ENCODE assay signal across 8 cellular contexts in the genomic region with DNA sequence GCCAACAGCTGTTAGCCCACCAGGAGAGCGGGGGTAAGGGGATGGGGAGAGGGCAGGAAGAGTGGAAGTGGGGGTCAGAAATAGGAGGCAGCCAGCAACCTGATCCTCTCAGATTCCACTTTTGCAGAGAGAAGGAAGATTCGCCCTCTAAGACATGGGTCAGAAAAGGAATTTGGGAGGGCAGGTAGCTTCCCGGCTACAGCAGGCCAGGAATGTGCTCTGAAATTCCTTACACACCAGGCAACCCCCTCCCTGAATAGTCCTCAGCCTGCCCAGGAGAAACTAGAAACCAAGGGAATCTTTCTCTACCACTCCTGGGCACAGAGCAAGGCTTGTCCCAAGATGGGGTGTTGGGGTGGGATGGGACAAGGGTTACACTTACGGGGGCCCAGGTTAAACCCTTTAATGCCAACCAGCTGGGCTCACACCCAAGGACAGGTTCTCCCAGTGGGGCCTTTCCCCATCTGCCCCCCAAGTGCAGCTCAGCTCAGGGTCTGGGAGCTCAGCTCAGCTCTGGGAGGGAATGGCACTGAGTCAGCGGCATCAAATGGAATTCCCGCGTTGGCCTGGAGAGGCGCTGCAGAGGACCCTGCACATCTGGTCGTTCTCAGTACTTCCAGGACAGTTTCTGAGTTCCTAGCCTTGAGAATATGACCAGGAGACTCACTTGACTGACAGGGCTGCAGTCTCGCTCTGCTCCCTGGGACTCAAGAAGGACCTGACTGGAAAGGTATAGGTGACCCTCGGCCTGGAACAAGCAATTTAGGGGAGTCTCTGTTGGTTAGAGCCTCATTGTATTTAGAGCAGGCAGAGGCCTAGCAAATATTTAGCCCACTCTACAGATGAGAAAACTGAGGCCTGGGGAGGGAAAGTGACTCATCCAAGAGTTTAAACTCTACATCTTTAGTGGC. TPM values are rescaled to one million over a fixed set of nuclear protein-coding genes. Genes with fewer than 3 reads are reported as not detected.
A peak's percentile ranks its signal among the peaks of the same experiment; 100 is the strongest.
DNase-seq lines count a peak whose midpoint lies in the region; ATAC-seq and TF ChIP-seq lines count a peak whose summit lies in the region.

No MANE protein-coding gene starts in this region.

- H3K36me3 ChIP-seq in cardiac muscle cell, result peaks cover 25% of the 10 kb centered on the region
- H3K36me3 ChIP-seq in spleen, result no peaks in the 10 kb centered on the region

- H3K36me3 Mint-ChIP-seq in mesothelial cell of epicardium, result no peaks in the 10 kb centered on the region

- no peaks in the 10 kb centered on the region for H3K27me3 Mint-ChIP-seq in mesothelial cell of epicardium (ENCODE audit: low read depth)

- H3K27me3 ChIP-seq in cardiac muscle cell (no peaks in the 10 kb centered on the region), spleen (replicated peaks in 1 of 7) (peaks cover 0 to 49% (median 0%) of the 10 kb centered on the region in 7 donors)

- H3K27ac Mint-ChIP-seq in mesothelial cell of epicardium, result peak overlapping the region; percentile 97

- WGBS in spleen, 5 donors, result 44 to 61% (median 46%) methylated on average over 6 to 11 of the region's 11 CpGs

- H3K9me3 Mint-ChIP-seq in mesothelial cell of epicardium, result no peaks in the 10 kb centered on the region

- TF ChIP-seq POLR2A in NB4 (IDR thresholded peaks at IDR 0.05; ENCODE audit: extremely low read depth, insufficient read length) (no peak), spleen (IDR thresholded peaks at IDR 0.05) (no peak)

- H3K9me3 ChIP-seq in cardiac muscle cell (ENCODE audit: low read depth) (no peaks in the 10 kb centered on the region), spleen (no peaks in the 10 kb centered on the region)

- TF ChIP-seq CTCF in cardiac muscle cell (IDR thresholded peaks at IDR 0.05; ENCODE audit: low read depth, low read length) (peak; percentile 75), NB4 (IDR thresholded peaks at IDR 0.05; ENCODE audit: low read depth, low read length) (peak; percentile 76), cardiac fibroblast (IDR thresholded peaks at IDR 0.05; ENCODE audit: low read depth, low read length) (peak; percentile 71), mesothelial cell of epicardium (IDR thresholded peaks at IDR 0.05; ENCODE audit: unreplicated experiment) (peak; percentile 64), spleen (IDR thresholded peaks at IDR 0.05 in 8 of 11, conservative IDR thresholded peaks at IDR 0.05 in 3 of 11) (peak in 2 of 11 experiments; percentile 21 to 33)

- H3K4me1 Mint-ChIP-seq in mesothelial cell of epicardium, result peaks cover 60% of the 10 kb centered on the region

- peak overlapping the region; percentile 38 for H3K4me3 Mint-ChIP-seq in mesothelial cell of epicardium

- H3K4me1 ChIP-seq in cardiac muscle cell (ENCODE audit: low read depth), result peaks cover 63% of the 10 kb centered on the region
- no peaks in the 10 kb centered on the region for H3K4me1 ChIP-seq in spleen

- intact Hi-C loops in cardiac septum (cut with DNase I), result loop anchor here (5.0 kb wide), 1 partner anchor 86 kb away; no protein-coding TSS in a partner anchor
- intact Hi-C loops in spleen (cut with DNase I; ENCODE audit: low total_unique reads), result no loop called here

- H3K4me3 ChIP-seq in cardiac muscle cell (peak overlapping the region; percentile 80), NB4 (ENCODE audit: low read depth, low read length) (no peak overlapping the region), cardiac fibroblast (replicated peaks in 1 of 2; ENCODE audit: low read depth in 2 of 2, low read length in 2 of 2) (peak overlapping the region in 1 of 2 donors; percentile 31), spleen (no peak overlapping the region)

- ATAC-seq in HG03039 (IDR thresholded peaks at IDR 0.05; ENCODE audit: unreplicated experiment), result no peak

- DNase-seq in cardiac muscle cell (ENCODE audit: low read depth in 1 of 2, low spot score in 1 of 2), result peak; percentile 44 to 71
- DNase-seq in cardiac septum (ENCODE audit: low spot score), result no peak
- DNase-seq in NB4 (ENCODE audit: low read depth), result peak; percentile 36
- DNase-seq in cardiac fibroblast (ENCODE audit: low read depth in 2 of 2), result peak; percentile 36 to 43
- DNase-seq in mesothelial cell of epicardium (ENCODE audit: low spot score in 2 of 2, unreplicated experiment in 2 of 2), result peak in 1 of 2 experiments; percentile 72
- no peak for DNase-seq in spleen
- no peak for DNase-seq in foreskin melanocyte

- H3K27ac ChIP-seq in cardiac muscle cell (peak overlapping the region; percentile 98), spleen (no peak overlapping the region)

RNA-seq across cellular contexts. Expression of a gene that starts 0.8 kb away (rescaled TPM):
- 4,623 and 7,232 TPM in 2 replicates for total RNA-seq in cardiac muscle cell
- 7,307 and 9,291 TPM in 2 replicates for polyA plus RNA-seq in cardiac muscle cell
- total RNA-seq in cardiac septum, result 8,017 TPM
- total RNA-seq in mesothelial cell of epicardium, result 32.6 to 37.1 TPM (median 37.1 TPM) in 3 replicates
- under 1 TPM in 2 of 7 donors, not detected in 5; 0.41 to 0.55 TPM for total RNA-seq in spleen
- 1 to 10 TPM; 1.2 to 3.8 (median 3.8) TPM for polyA plus RNA-seq in spleen

RNA-seq across cellular contexts. Expression of a gene that starts 22.4 kb away (rescaled TPM):
- total RNA-seq in cardiac muscle cell (8.4 and 12.6 TPM in 2 replicates), cardiac septum (12.4 TPM), mesothelial cell of epicardium (17.6 to 23.0 TPM (median 20.7 TPM) in 3 replicates), spleen (1 to 10 TPM in 2 of 7 donors, under 1 TPM in 2, not detected in 3; 0.64 to 2.0 (median 1.3) TPM)
- polyA plus RNA-seq in cardiac muscle cell (8.2 and 9.5 TPM in 2 replicates), spleen (1 to 10 TPM in 2 of 3 donors, under 1 TPM in 1; 0.96 to 4.0 (median 2.4) TPM)

RNA-seq across cellular contexts. Expression of a gene that starts 44.8 kb away (rescaled TPM):
- total RNA-seq in cardiac muscle cell, result 4,949 and 6,023 TPM in 2 replicates
- polyA plus RNA-seq in cardiac muscle cell, result 6,427 and 7,117 TPM in 2 replicates
- total RNA-seq in cardiac septum, result 35.5 TPM
- 6.7 to 8.4 TPM (median 7.6 TPM) in 3 replicates for total RNA-seq in mesothelial cell of epicardium
- not detected for total RNA-seq in spleen
- 1 to 10 TPM in 1 of 3 donors, under 1 TPM in 2; 0.26 to 1.2 (median 0.26) TPM for polyA plus RNA-seq in spleen

Comparison
In these comparisons a context has a peak if more than half of its experiments do, and no peak if none do; other contexts are left out.
1. DNase-seq: peak in cardiac muscle cell (2 of 2), NB4 (single experiment) and cardiac fibroblast (2 of 2); none in cardiac septum (single experiment), spleen (single experiment) and foreskin melanocyte (single experiment).
2. RNA of a gene that starts 44.8 kb away (total RNA-seq): 4,949 to 6,023 TPM in cardiac muscle cell; 35.5 TPM in cardiac septum (single experiment), 6.7 to 8.4 TPM in mesothelial cell of epicardium and not detected in spleen; every median in the first group is over 100 times any median in the second.
3. RNA of a gene that starts 0.8 kb away (total RNA-seq): 8,017 TPM in cardiac septum (single experiment) and 4,623 to 7,232 TPM in cardiac muscle cell; 32.6 to 37.1 TPM in mesothelial cell of epicardium and 0.41 to 0.55 TPM in spleen; every median in the first group is over 100 times any median in the second.